30 cellular contexts compared by ENCODE assay signal in the genomic region with DNA sequence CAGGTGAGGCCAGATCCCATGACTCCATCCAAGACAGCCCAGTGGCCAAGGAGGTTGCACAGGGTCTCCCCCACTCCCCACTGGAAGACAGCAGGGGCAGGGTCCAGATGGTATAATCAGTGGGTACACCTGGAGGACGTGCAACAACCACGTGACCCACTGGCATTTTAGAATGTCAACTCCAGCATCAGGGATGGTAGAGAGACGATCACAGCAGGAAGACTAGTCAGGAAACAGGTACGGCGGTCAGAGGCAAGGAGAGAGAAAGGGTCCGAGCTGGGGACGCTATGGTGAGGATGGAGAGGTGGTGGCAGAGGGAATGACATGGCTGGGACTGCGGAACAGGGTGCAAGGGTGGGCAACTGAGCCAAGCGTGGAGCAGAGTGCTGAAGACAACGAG. TPM values are rescaled to one million over a fixed set of nuclear protein-coding genes. Genes with fewer than 3 reads are reported as not detected.
DNase-seq lines count a peak whose midpoint lies in the region; ATAC-seq, FAIRE-seq and TF ChIP-seq lines count a peak whose summit lies in the region.
"Had no signal": no experiment of that assay in that cellular context is flagged by ENCODE, and none has a peak within 500 bp of the region (broad histone marks: within the 10 kb centered on the region; RNA-seq: fewer than 3 reads in every experiment).

No MANE protein-coding gene starts in this region.

- intact Hi-C loops in activated CD4-positive, alpha-beta memory T cell treated with anti-CD3 and anti-CD28 coated beads for 36 hours (cut with micrococcal nuclease) = no loop called here
- intact Hi-C loops in CD8-positive, alpha-beta T cell (cut with DNase I, micrococcal nuclease) = no loop called here
- intact Hi-C loops in K562 (cut with micrococcal nuclease) = no loop called here

- ATAC-seq in CD8-positive, alpha-beta T cell = no peak
- ATAC-seq in K562 (peak; percentile 8), HG02678 (IDR thresholded peaks at IDR 0.05; ENCODE audit: unreplicated experiment) (no peak), GM18861 (IDR thresholded peaks at IDR 0.05; ENCODE audit: unreplicated experiment) (no peak)
- no peak for ATAC-seq in activated T-helper 17 cell treated with anti-CD3 and anti-CD28 coated beads, Interleukin-2, amount 50 U/mL, for 72 hours (replicated peaks)
- ATAC-seq: effector memory CD8-positive, alpha-beta T cell; esophagus mucosa; heart left ventricle; stimulated activated naive CD8-positive, alpha-beta T cell treated with anti-CD3 and anti-CD28 coated beads, Interleukin-15, Interleukin-2, amounts not matched to agents 100 U/mL and 50 U/mL, for 24 hours had no signal

- no peaks in the 10 kb centered on the region for H3K9me3 Mint-ChIP-seq in activated CD4-positive, alpha-beta memory T cell treated with anti-CD3 and anti-CD28 coated beads, Interleukin-2, amount 10 ng/mL, durations not matched to agents 7 days and 5 days
- H3K9me3 Mint-ChIP-seq in activated CD4-positive, alpha-beta memory T cell treated with anti-CD3 and anti-CD28 coated beads for 36 hours = no peaks in the 10 kb centered on the region
- no peaks in the 10 kb centered on the region for H3K9me3 Mint-ChIP-seq in CD8-positive, alpha-beta T cell
- no peaks in the 10 kb centered on the region for H3K9me3 Mint-ChIP-seq in neural progenitor cell
- H3K9me3 Mint-ChIP-seq in activated T-helper 17 cell treated with anti-CD3 and anti-CD28 coated beads, Interleukin-2, amount 50 U/mL, for 72 hours = no peaks in the 10 kb centered on the region
- H3K9me3 Mint-ChIP-seq: effector memory CD8-positive, alpha-beta T cell had no signal

- H3F3A ChIP-seq in neural progenitor cell (ENCODE audit: low read depth) = peaks cover 28% of the 10 kb centered on the region

- peaks cover 3% of the 10 kb centered on the region for H3K4me1 Mint-ChIP-seq in activated CD4-positive, alpha-beta memory T cell treated with anti-CD3 and anti-CD28 coated beads, Interleukin-2, amount 10 ng/mL, durations not matched to agents 7 days and 5 days
- peaks cover under 1% of the 10 kb centered on the region for H3K4me1 Mint-ChIP-seq in activated CD4-positive, alpha-beta memory T cell treated with anti-CD3 and anti-CD28 coated beads for 36 hours (ENCODE audit: low read depth)
- peaks cover 12% of the 10 kb centered on the region for H3K4me1 Mint-ChIP-seq in CD8-positive, alpha-beta T cell (ENCODE audit: low read depth)
- peaks cover 73% of the 10 kb centered on the region for H3K4me1 Mint-ChIP-seq in neural progenitor cell
- peaks cover 1% of the 10 kb centered on the region for H3K4me1 Mint-ChIP-seq in activated T-helper 17 cell treated with anti-CD3 and anti-CD28 coated beads, Interleukin-2, amount 50 U/mL, for 72 hours

- no peak overlapping the region for H3K4me3 ChIP-seq in CD8-positive, alpha-beta T cell (ENCODE audit: low read depth, low read length)
- H3K4me3 ChIP-seq in K562 (no peak overlapping the region), neural progenitor cell (no peak overlapping the region)
- H3K4me3 ChIP-seq: ascending aorta, coronary artery, HAP-1, heart left ventricle, lung, prostate gland, SK-N-MC, thyroid gland had no signal

- H3K27me3 Mint-ChIP-seq in activated CD4-positive, alpha-beta memory T cell treated with anti-CD3 and anti-CD28 coated beads, Interleukin-2, amount 10 ng/mL, durations not matched to agents 7 days and 5 days = no peaks in the 10 kb centered on the region
- H3K27me3 Mint-ChIP-seq in activated CD4-positive, alpha-beta memory T cell treated with anti-CD3 and anti-CD28 coated beads for 36 hours = no peaks in the 10 kb centered on the region
- no peaks in the 10 kb centered on the region for H3K27me3 Mint-ChIP-seq in CD8-positive, alpha-beta T cell (ENCODE audit: low read depth)
- H3K27me3 Mint-ChIP-seq in neural progenitor cell (ENCODE audit: insufficient read depth, low read depth) = no peaks in the 10 kb centered on the region
- no peaks in the 10 kb centered on the region for H3K27me3 Mint-ChIP-seq in activated T-helper 17 cell treated with anti-CD3 and anti-CD28 coated beads, Interleukin-2, amount 50 U/mL, for 72 hours
- H3K27me3 Mint-ChIP-seq: effector memory CD8-positive, alpha-beta T cell had no signal

- H4K20me1 ChIP-seq in K562 (replicated peaks; ENCODE audit: control insufficient read depth, insufficient read depth, low read length) (no peaks in the 10 kb centered on the region), neural progenitor cell (ENCODE audit: low read depth) (peaks cover 14% of the 10 kb centered on the region)

- no peaks in the 10 kb centered on the region for H3K9me3 ChIP-seq in CD8-positive, alpha-beta T cell (ENCODE audit: low read length)
- H3K9me3 ChIP-seq in K562 (replicated peaks; ENCODE audit: control insufficient read depth, insufficient read depth, low read depth, low read length) = no peaks in the 10 kb centered on the region
- H3K9me3 ChIP-seq in neural progenitor cell (ENCODE audit: low read depth) = no peaks in the 10 kb centered on the region
- H3K9me3 ChIP-seq: ascending aorta, HAP-1, heart left ventricle, neutrophil, prostate gland, thyroid gland had no signal

- TF ChIP-seq EP300 in K562 (IDR thresholded peaks at IDR 0.05; ENCODE audit: low read length) = no peak

- CTCF ChIA-PET in activated CD4-positive, alpha-beta memory T cell treated with anti-CD3 and anti-CD28 coated beads, Interleukin-2, amount 10 ng/mL, durations not matched to agents 7 days and 5 days (lab: Charles Lee) = no interaction called here
- CTCF ChIA-PET in activated CD4-positive, alpha-beta memory T cell treated with anti-CD3 and anti-CD28 coated beads for 36 hours (lab: Charles Lee) = no interaction called here
- CTCF ChIA-PET in CD8-positive, alpha-beta T cell (lab: Charles Lee) = interaction anchor here (2.8 kb wide), 1 partner anchor 15 kb away, joined by 15 read pairs; no protein-coding TSS in a partner anchor
- CTCF ChIA-PET in K562 (lab: Yijun Ruan, JAX; ENCODE audit: low intra/inter-chr PET ratio) = no interaction called here

- 93% methylated on average over 10 of the region's 10 CpGs for WGBS in K562 (ENCODE audit: insufficient coverage, low coverage, missing lambda C conversion rate)

- TF ChIP-seq RAD21 in K562 (CRISPR knock-in tag; conservative IDR thresholded peaks at IDR 0.05 in 1 of 2, IDR thresholded peaks at IDR 0.05 in 1 of 2) = no peak

- H3K79me2 ChIP-seq in K562 (ENCODE audit: control insufficient read depth, insufficient read depth, low read length) (peaks cover 26% of the 10 kb centered on the region), neural progenitor cell (ENCODE audit: low read depth) (peaks cover 20% of the 10 kb centered on the region)

- H3K9ac ChIP-seq in K562 (ENCODE audit: insufficient read depth in 1 of 2, low read depth in 2 of 2, low read length in 2 of 2) (no peak overlapping the region), neural progenitor cell (no peak overlapping the region)

- H3K4me2 ChIP-seq in K562 (ENCODE audit: insufficient read depth, low read length) (no peak overlapping the region), neural progenitor cell (no peak overlapping the region)

- FAIRE-seq in K562 (lab: Jason Lieb, UNC) = no peak
- FAIRE-seq: TTC549 had no signal

- in situ Hi-C loops in K562 (cut with MboI) = no loop called here

- peak; percentile 9 for DNase-seq in activated CD4-positive, alpha-beta memory T cell treated with anti-CD3 and anti-CD28 coated beads, Interleukin-2, amount 10 ng/mL, durations not matched to agents 7 days and 5 days
- no peak for DNase-seq in activated CD4-positive, alpha-beta memory T cell treated with anti-CD3 and anti-CD28 coated beads for 36 hours
- no peak for DNase-seq in CD8-positive, alpha-beta T cell
- no peak for DNase-seq in K562 (ENCODE audit: extremely low read depth in 1 of 4, low spot score in 3 of 4)
- no peak for DNase-seq in neural progenitor cell (ENCODE audit: low spot score)
- DNase-seq: activated CD4-positive, alpha-beta T cell treated with anti-CD3 and anti-CD28 coated beads for 1 hour; activated T-cell treated with anti-CD3 and anti-CD28 coated beads, Interleukin-2, amount 50 U/mL, for 1 hour; effector memory CD8-positive, alpha-beta T cell; foreskin fibroblast; Kasumi-1; kidney glomerular epithelial cell; NCI-H1436 treated with DMSO at 0.1 percent for 48 hours; stimulated activated CD4-positive, alpha-beta T cell treated with anti-CD3 and anti-CD28 coated beads, Interleukin-15, amount 100 ng/mL, for 24 hours; stimulated activated naive CD8-positive, alpha-beta T cell treated with anti-CD3 and anti-CD28 coated beads, Interleukin-15, Interleukin-2, amounts not matched to agents 100 U/mL and 50 U/mL, for 24 hours; thyroid gland had no signal

- H2AFZ ChIP-seq in K562 (ENCODE audit: low read depth, low read length) (no peak overlapping the region), neural progenitor cell (replicated peaks) (no peak overlapping the region)

- H3K36me3 Mint-ChIP-seq in activated CD4-positive, alpha-beta memory T cell treated with anti-CD3 and anti-CD28 coated beads, Interleukin-2, amount 10 ng/mL, durations not matched to agents 7 days and 5 days (ENCODE audit: low read depth) = peaks cover 11% of the 10 kb centered on the region
- peaks cover 8% of the 10 kb centered on the region for H3K36me3 Mint-ChIP-seq in activated CD4-positive, alpha-beta memory T cell treated with anti-CD3 and anti-CD28 coated beads for 36 hours
- peaks cover 50% of the 10 kb centered on the region for H3K36me3 Mint-ChIP-seq in CD8-positive, alpha-beta T cell
- H3K36me3 Mint-ChIP-seq in neural progenitor cell = peaks cover 13% of the 10 kb centered on the region
- peaks cover 36% of the 10 kb centered on the region for H3K36me3 Mint-ChIP-seq in activated T-helper 17 cell treated with anti-CD3 and anti-CD28 coated beads, Interleukin-2, amount 50 U/mL, for 72 hours (ENCODE audit: low read depth)

- no TSS peak for BruUV-seq in K562 (replicated peaks; lab: Mats Ljungman, UMichigan)

- H3K27ac Mint-ChIP-seq in activated CD4-positive, alpha-beta memory T cell treated with anti-CD3 and anti-CD28 coated beads, Interleukin-2, amount 10 ng/mL, durations not matched to agents 7 days and 5 days = no peak overlapping the region
- no peak overlapping the region for H3K27ac Mint-ChIP-seq in activated CD4-positive, alpha-beta memory T cell treated with anti-CD3 and anti-CD28 coated beads for 36 hours
- H3K27ac Mint-ChIP-seq in CD8-positive, alpha-beta T cell = peak overlapping the region; percentile 50
- peak overlapping the region; percentile 90 for H3K27ac Mint-ChIP-seq in neural progenitor cell
- H3K27ac Mint-ChIP-seq in activated T-helper 17 cell treated with anti-CD3 and anti-CD28 coated beads, Interleukin-2, amount 50 U/mL, for 72 hours = no peak overlapping the region

- no peak overlapping the region for H3K27ac ChIP-seq in CD8-positive, alpha-beta T cell (ENCODE audit: low read depth, low read length)
- no peak overlapping the region for H3K27ac ChIP-seq in K562 (ENCODE audit: extremely low read depth, low read depth, low read length)
- no peak overlapping the region for H3K27ac ChIP-seq in neural progenitor cell
- H3K27ac ChIP-seq: 22Rv1, ascending aorta, coronary artery, heart left ventricle, HL-60, neutrophil, prostate gland, SK-N-MC, thyroid gland had no signal

- TF ChIP-seq CTCF in CD8-positive, alpha-beta T cell (IDR thresholded peaks at IDR 0.05) = no peak
- no peak for TF ChIP-seq CTCF in K562 (IDR thresholded peaks at IDR 0.05 in 2 of 3, conservative IDR thresholded peaks at IDR 0.05 in 1 of 3; ENCODE audit: insufficient read depth in 2 of 3, low read depth in 1 of 3, low read length in 3 of 3)
- no peak for TF ChIP-seq CTCF in neural progenitor cell (IDR thresholded peaks at IDR 0.05)

- TF ChIP-seq POLR2A in K562 (conservative IDR thresholded peaks at IDR 0.05) = peak; percentile 50; the same call in 1 of the 2 replicates

- no peaks in the 10 kb centered on the region for H3K27me3 ChIP-seq in CD8-positive, alpha-beta T cell (ENCODE audit: insufficient read depth, low read length)
- no peaks in the 10 kb centered on the region for H3K27me3 ChIP-seq in K562 (ENCODE audit: control insufficient read depth in 2 of 2, insufficient read depth in 2 of 2, low read length in 2 of 2)
- H3K27me3 ChIP-seq in neural progenitor cell = no peaks in the 10 kb centered on the region
- H3K27me3 ChIP-seq: ascending aorta, heart left ventricle, neutrophil, thyroid gland had no signal

- peaks cover 2% of the 10 kb centered on the region for H3K4me1 ChIP-seq in CD8-positive, alpha-beta T cell (ENCODE audit: insufficient read depth, low read length)
- H3K4me1 ChIP-seq in K562 (replicated peaks in 1 of 2; ENCODE audit: control insufficient read depth in 2 of 2, insufficient read depth in 2 of 2, low read length in 2 of 2) (peaks cover 0 to 4% of the 10 kb centered on the region in 2 experiments; a peak in 3 of 5 replicates), neural progenitor cell (peaks cover 50% of the 10 kb centered on the region)
- H3K4me1 ChIP-seq: ascending aorta, HAP-1 had no signal

- no peak overlapping the region for H3K4me3 Mint-ChIP-seq in activated CD4-positive, alpha-beta memory T cell treated with anti-CD3 and anti-CD28 coated beads, Interleukin-2, amount 10 ng/mL, durations not matched to agents 7 days and 5 days
- H3K4me3 Mint-ChIP-seq in activated CD4-positive, alpha-beta memory T cell treated with anti-CD3 and anti-CD28 coated beads for 36 hours = no peak overlapping the region
- no peak overlapping the region for H3K4me3 Mint-ChIP-seq in CD8-positive, alpha-beta T cell
- peak overlapping the region; percentile 25 for H3K4me3 Mint-ChIP-seq in neural progenitor cell
- H3K4me3 Mint-ChIP-seq in activated T-helper 17 cell treated with anti-CD3 and anti-CD28 coated beads, Interleukin-2, amount 50 U/mL, for 72 hours = no peak overlapping the region
- H3K4me3 Mint-ChIP-seq: effector memory CD8-positive, alpha-beta T cell had no signal

- H3K9me1 ChIP-seq in K562 (ENCODE audit: control insufficient read depth, insufficient read depth, low read length) = no peaks in the 10 kb centered on the region

- H3K36me3 ChIP-seq in CD8-positive, alpha-beta T cell (ENCODE audit: insufficient read depth, low read length) = peaks cover 22% of the 10 kb centered on the region
- peaks cover 50% of the 10 kb centered on the region for H3K36me3 ChIP-seq in K562 (ENCODE audit: control insufficient read depth, insufficient read depth, low read length)
- peaks cover 5% of the 10 kb centered on the region for H3K36me3 ChIP-seq in neural progenitor cell

- POLR2A ChIA-PET in activated CD4-positive, alpha-beta memory T cell treated with anti-CD3 and anti-CD28 coated beads, Interleukin-2, amount 10 ng/mL, durations not matched to agents 7 days and 5 days (lab: Charles Lee) = interaction anchor here (1.6 kb wide), 1 partner anchor 23 kb away, joined by 3 read pairs; no protein-coding TSS in a partner anchor
- POLR2A ChIA-PET in activated CD4-positive, alpha-beta memory T cell treated with anti-CD3 and anti-CD28 coated beads for 36 hours (lab: Charles Lee) = no interaction called here
- POLR2A ChIA-PET in CD8-positive, alpha-beta T cell (lab: Charles Lee) = interaction anchor here (0.7 kb wide), 1 partner anchor 234 kb away, joined by 3 read pairs; no protein-coding TSS in a partner anchor
- POLR2A ChIA-PET in K562 (lab: Yijun Ruan, JAX) = interaction anchor here (0.7 to 3.6 kb wide), 7 partner anchors 10 to 120 kb away, joined by 3 to 19 read pairs (median 4); no protein-coding TSS in a partner anchor

RNA-seq across cellular contexts. Expression of a gene that starts 23.0 kb away (rescaled TPM):
- total RNA-seq in activated CD4-positive, alpha-beta memory T cell treated with anti-CD3 and anti-CD28 coated beads, Interleukin-2, amount 10 ng/mL, durations not matched to agents 7 days and 5 days = 10 to 100 TPM; 16.2 to 17.5 TPM
- total RNA-seq in activated CD4-positive, alpha-beta memory T cell treated with anti-CD3 and anti-CD28 coated beads for 36 hours = 10 to 100 TPM; 11.3 to 11.4 TPM
- total RNA-seq in CD8-positive, alpha-beta T cell = 10 to 100 TPM; 47.5 to 48.8 TPM
- 9.0 and 18.6 TPM in 2 replicates for total RNA-seq in K562 (2011; cell fraction: chromatin; rRNA removed; ENCODE audit: low replicate concordance)
- total RNA-seq in K562 (2011; cell fraction: nucleolus; rRNA removed) = 8.2 and 9.5 TPM in 2 replicates
- 17.8 and 37.0 TPM in 2 replicates for total RNA-seq in K562 (2011; cell fraction: nucleoplasm; rRNA removed)
- total RNA-seq in K562 (2014; rRNA removed) = 5.3 and 5.9 TPM in 2 replicates
- total RNA-seq in K562 (2014; rRNA removed; fragmentation: Illumina TruSeq; extraction: Trizol) = 5.7 and 6.1 TPM in 2 replicates
- total RNA-seq in K562 (2015; rRNA removed; fragmentation: Illumina TruSeq; extraction: Trizol) = 6.5 and 7.1 TPM in 2 replicates
- 11.3 and 11.6 TPM in 2 replicates for total RNA-seq in K562 (2021)
- 5.9 and 6.6 TPM in 2 replicates for polyA plus RNA-seq in K562 (2011; rRNA removed)
- polyA plus RNA-seq in K562 (2011; cell fraction: cytosol; rRNA removed) = 6.1 and 8.2 TPM in 2 replicates
- 5.4 and 7.0 TPM in 2 replicates for polyA plus RNA-seq in K562 (2011; cell fraction: nucleus; rRNA removed)
- polyA plus RNA-seq in K562 (2012) = 10.7 and 11.1 TPM in 2 replicates
- polyA plus RNA-seq in K562 (2014; fragmentation: Illumina TruSeq; extraction: Trizol) = 9.4 and 12.5 TPM in 2 replicates
- polyA plus RNA-seq in K562 (2014; fragmentation: Nextera tagmentation; extraction: Ambion mirVana) = 1 to 10 TPM; 3.0 to 3.4 TPM
- polyA plus RNA-seq in K562 (2014; rRNA removed) = 6.3 and 7.5 TPM in 2 replicates
- 11.4 and 12.5 TPM in 2 replicates for polyA minus RNA-seq in K562 (2011; rRNA and poly(A)+ RNA removed)
- polyA minus RNA-seq in K562 (2011; cell fraction: cytosol; rRNA and poly(A)+ RNA removed) = 5.9 and 8.6 TPM in 2 replicates
- 7.7 and 10.0 TPM in 2 replicates for polyA minus RNA-seq in K562 (2011; cell fraction: nucleus; rRNA and poly(A)+ RNA removed)
- 12.2 and 19.1 TPM in 2 replicates for total RNA-seq in neural progenitor cell (ENCODE audit: low replicate concordance)
- total RNA-seq in activated T-helper 17 cell treated with anti-CD3 and anti-CD28 coated beads, Interleukin-2, amount 50 U/mL, for 72 hours = 10 to 100 TPM; 11.5 to 30.7 TPM

Comparison
In these comparisons a context has a peak if more than half of its experiments do, and no peak if none do; other contexts are left out.
1. H3K27ac Mint-ChIP-seq: peak in CD8-positive, alpha-beta T cell (single experiment) and neural progenitor cell (single experiment); none in activated CD4-positive, alpha-beta memory T cell treated with anti-CD3 and anti-CD28 coated beads, Interleukin-2, amount 10 ng/mL, durations not matched to agents 7 days and 5 days (single experiment), activated CD4-positive, alpha-beta memory T cell treated with anti-CD3 and anti-CD28 coated beads for 36 hours (single experiment) and activated T-helper 17 cell treated with anti-CD3 and anti-CD28 coated beads, Interleukin-2, amount 50 U/mL, for 72 hours (single experiment).